In genomic region chr21:15423676-15424445, GRCh38 we compare ENCODE assay signal across 21 cellular contexts.
"Had no signal": no experiment of that assay in that cellular context is flagged by ENCODE, and none has a peak within 500 bp of the region (broad histone marks: within the 10 kb centered on the region; RNA-seq: fewer than 3 reads in every experiment).

No MANE protein-coding gene starts in this region.

- DNase-seq: activated naive CD4-positive, alpha-beta T cell treated with Interleukin-2 at 50 U/mL for 16 hours; activated naive CD8-positive, alpha-beta T cell treated with anti-CD3 and anti-CD28 coated beads, Interleukin-2, amount 50 U/mL, for 24 hours; activated T-cell treated with anti-CD3 and anti-CD28 coated beads for 4 hours; aorta; cerebellar nuclear complex; effector memory CD4-positive, alpha-beta T cell; foreskin melanocyte; head of caudate nucleus; kidney; left ventricle myocardium inferior; natural killer cell; right cardiac atrium; stomach; T-helper 9 cell; upper lobe of right lung had no signal

- H3K4me3 Mint-ChIP-seq: activated naive CD8-positive, alpha-beta T cell treated with anti-CD3 and anti-CD28 coated beads, Interleukin-2, amount 50 U/mL, for 24 hours; memory B cell; natural killer cell had no signal

- H3K27ac ChIP-seq: breast epithelium, left ventricle myocardium inferior, prostate gland, stomach, thoracic aorta, upper lobe of right lung had no signal

- H3K27ac Mint-ChIP-seq: memory B cell, natural killer cell had no signal

- H3K9me3 Mint-ChIP-seq: activated naive CD8-positive, alpha-beta T cell treated with anti-CD3 and anti-CD28 coated beads, Interleukin-2, amount 50 U/mL, for 24 hours; activated T-helper 17 cell treated with anti-CD3 and anti-CD28 coated beads, Interleukin-2, amount 50 U/mL, for 72 hours; memory B cell; natural killer cell had no signal

- H3K4me1 Mint-ChIP-seq: memory B cell, natural killer cell had no signal

- H3K36me3 ChIP-seq: breast epithelium, left ventricle myocardium inferior, prostate gland, stomach, thoracic aorta, upper lobe of right lung had no signal

- H3K27me3 Mint-ChIP-seq: activated T-helper 17 cell treated with anti-CD3 and anti-CD28 coated beads, Interleukin-2, amount 50 U/mL, for 72 hours had no signal

- H3K4me3 ChIP-seq: breast epithelium, left ventricle myocardium inferior, prostate gland, stomach, thoracic aorta, upper lobe of right lung had no signal

- H3K4me1 ChIP-seq: left ventricle myocardium inferior, prostate gland, stomach, upper lobe of right lung had no signal

- FAIRE-seq: kidney had no signal

- ATAC-seq: activated CD4-positive, CD25-positive, alpha-beta regulatory T cell treated with anti-CD3 and anti-CD28 coated beads, Interleukin-2, amount 50 U/mL, for 24 hours; activated naive CD8-positive, alpha-beta T cell treated with anti-CD3 and anti-CD28 coated beads, Interleukin-2, amount 50 U/mL, for 24 hours; natural killer cell; right cardiac atrium; upper lobe of right lung had no signal

- H3K9me3 ChIP-seq: breast epithelium, left ventricle myocardium inferior, prostate gland, stomach, thoracic aorta, upper lobe of right lung had no signal

- H3K36me3 Mint-ChIP-seq: memory B cell, natural killer cell had no signal

- H3K27me3 ChIP-seq: breast epithelium, stomach, upper lobe of right lung had no signal
